Comparison of ENCODE assay signal across 10 cellular contexts in genomic region chr2:61911510-61911909, GRCh38. TPM values are rescaled to one million over a fixed set of nuclear protein-coding genes. Genes with fewer than 3 reads are reported as not detected.
DNase-seq lines count a peak whose midpoint lies in the region; ATAC-seq and TF ChIP-seq lines count a peak whose summit lies in the region.
"Had no signal": no experiment of that assay in that cellular context is flagged by ENCODE, and none has a peak within 500 bp of the region (broad histone marks: within the 10 kb centered on the region; RNA-seq: fewer than 3 reads in every experiment).

No MANE protein-coding gene starts in this region.

- peaks cover 9% of the 10 kb centered on the region for H3K4me1 ChIP-seq in DND-41 (ENCODE audit: insufficient read depth, low read length)
- peaks cover 3% of the 10 kb centered on the region for H3K4me1 ChIP-seq in GM23248 (ENCODE audit: insufficient read depth)

- intact Hi-C loops in left ventricle myocardium superior (cut with micrococcal nuclease), result no loop called here

- DNase-seq in DND-41, result no peak
- DNase-seq in GM23248, result peak; percentile 23
- peak; percentile 45 for DNase-seq in SKM-1 treated with dmso at 0.1 percent for 144 hours (lab: John Stamatoyannopoulos, UW; ENCODE audit: unreplicated experiment)
- no peak for DNase-seq in left ventricle myocardium superior
- no peak for DNase-seq in stimulated activated CD4-positive, alpha-beta T cell treated with anti-CD3 and anti-CD28 coated beads, Interleukin-1b, Interleukin-23, amount 100 ng/mL, for 48 hours
- DNase-seq in NCI-H2029 (lab: John Stamatoyannopoulos, UW), result no peak
- DNase-seq: NCI-H2081, right cardiac atrium had no signal

- no peaks in the 10 kb centered on the region for H3F3A ChIP-seq in GM23248 (ENCODE audit: insufficient read depth)

- H3K9me3 ChIP-seq in DND-41 (ENCODE audit: insufficient read depth, low read length, severe bottlenecking) (no peaks in the 10 kb centered on the region), GM23248 (ENCODE audit: low read depth) (no peaks in the 10 kb centered on the region)
- H3K9me3 ChIP-seq: gastroesophageal sphincter had no signal

- H3K4me3 ChIP-seq in DND-41 (ENCODE audit: low read depth in 1 of 2, low read length in 2 of 2) (no peak overlapping the region), GM23248 (no peak overlapping the region)
- H3K4me3 ChIP-seq: gastroesophageal sphincter had no signal

- WGBS in GM23248 (ENCODE audit: low coverage in 1 of 2, low lambda C conversion rate in 2 of 2, missing lambda C conversion rate in 2 of 2), 2 experiments, result 73 to 85% methylated on average over 4 of the region's 4 CpGs

- TF ChIP-seq CTCF in DND-41 (IDR thresholded peaks at IDR 0.05; ENCODE audit: borderline replicate concordance, extremely low read depth, low read length, poor library complexity, severe bottlenecking), result peak; percentile 55

- ATAC-seq in DND-41 (ENCODE audit: insufficient read depth, low read depth) (peak; percentile 72), left ventricle myocardium superior (peak; percentile 62), GM21367 (IDR thresholded peaks at IDR 0.05; ENCODE audit: unreplicated experiment) (no peak)
- ATAC-seq: gastroesophageal sphincter had no signal

- H3K27ac ChIP-seq in DND-41 (ENCODE audit: low read length) (no peak overlapping the region), GM23248 (no peak overlapping the region)
- H3K27ac ChIP-seq: gastroesophageal sphincter had no signal

- H4K20me1 ChIP-seq in DND-41 (ENCODE audit: insufficient read depth, low read length) (no peaks in the 10 kb centered on the region), GM23248 (ENCODE audit: insufficient read depth) (no peaks in the 10 kb centered on the region)

- H3K79me2 ChIP-seq in DND-41 (ENCODE audit: insufficient read depth, low read length), result no peaks in the 10 kb centered on the region
- H3K79me2 ChIP-seq in GM23248 (ENCODE audit: insufficient read depth), result peaks cover 61% of the 10 kb centered on the region

- H3K27me3 ChIP-seq in DND-41 (ENCODE audit: insufficient read depth, low read length, poor library complexity) (no peaks in the 10 kb centered on the region), GM23248 (replicated peaks; ENCODE audit: insufficient read depth) (no peaks in the 10 kb centered on the region)
- H3K27me3 ChIP-seq: gastroesophageal sphincter had no signal

- no peaks in the 10 kb centered on the region for H3K9me2 ChIP-seq in GM23248 (ENCODE audit: insufficient read depth)

- H3K9ac ChIP-seq in DND-41 (ENCODE audit: low read depth, low read length) (no peak overlapping the region), GM23248 (no peak overlapping the region)

- H2AFZ ChIP-seq in DND-41 (ENCODE audit: low read depth, low read length) (no peak overlapping the region), GM23248 (no peak overlapping the region)

- in situ Hi-C loops in GM23248 (cut with MboI), result no loop called here

- H3K36me3 ChIP-seq in DND-41 (ENCODE audit: insufficient read depth, low read length) (no peaks in the 10 kb centered on the region), GM23248 (ENCODE audit: low read depth) (no peaks in the 10 kb centered on the region)

- no peak overlapping the region for H3K4me2 ChIP-seq in DND-41 (ENCODE audit: insufficient read depth, low read length)
- no peak overlapping the region for H3K4me2 ChIP-seq in GM23248 (ENCODE audit: unreplicated experiment)

RNA-seq across cellular contexts. Expression of gene COMMD1, which starts 6.0 kb away (rescaled TPM):
- 37.4 and 40.5 TPM in 2 replicates for total RNA-seq in GM23248 (2014; rRNA removed; shearing (Covaris generic))
- polyA plus RNA-seq in GM23248 (2016; fragmentation: Nextera tagmentation; extraction: Ambion mirVana), result 71.9 and 74.2 TPM in 2 replicates
- total RNA-seq in left ventricle myocardium superior, result 57.3 TPM

RNA-seq across cellular contexts. Expression of gene CCT4, which starts 23.1 kb away (rescaled TPM):
- total RNA-seq in GM23248 (2014; rRNA removed; shearing (Covaris generic)), result 126 and 129 TPM in 2 replicates
- polyA plus RNA-seq in GM23248 (2016; fragmentation: Nextera tagmentation; extraction: Ambion mirVana), result 122 and 124 TPM in 2 replicates
- 102 TPM for total RNA-seq in left ventricle myocardium superior

RNA-seq across cellular contexts. Expression of gene FAM161A, which starts 57.6 kb away (rescaled TPM):
- total RNA-seq in GM23248 (2014; rRNA removed; shearing (Covaris generic)), result 0.25 and 0.76 TPM in 2 replicates
- polyA plus RNA-seq in GM23248 (2016; fragmentation: Nextera tagmentation; extraction: Ambion mirVana), result 1.4 and 1.8 TPM in 2 replicates
- 0.89 TPM for total RNA-seq in left ventricle myocardium superior

Comparison
In these comparisons a context has a peak if more than half of its experiments do, and no peak if none do; other contexts are left out.
1. DNase-seq: peak in GM23248 (single experiment) and SKM-1 treated with dmso at 0.1 percent for 144 hours (single experiment); none in DND-41 (single experiment), left ventricle myocardium superior (single experiment), stimulated activated CD4-positive, alpha-beta T cell treated with anti-CD3 and anti-CD28 coated beads, Interleukin-1b, Interleukin-23, amount 100 ng/mL, for 48 hours (single experiment) and NCI-H2029 (single experiment).